17 cellular contexts compared by ENCODE assay signal in the genomic region with DNA sequence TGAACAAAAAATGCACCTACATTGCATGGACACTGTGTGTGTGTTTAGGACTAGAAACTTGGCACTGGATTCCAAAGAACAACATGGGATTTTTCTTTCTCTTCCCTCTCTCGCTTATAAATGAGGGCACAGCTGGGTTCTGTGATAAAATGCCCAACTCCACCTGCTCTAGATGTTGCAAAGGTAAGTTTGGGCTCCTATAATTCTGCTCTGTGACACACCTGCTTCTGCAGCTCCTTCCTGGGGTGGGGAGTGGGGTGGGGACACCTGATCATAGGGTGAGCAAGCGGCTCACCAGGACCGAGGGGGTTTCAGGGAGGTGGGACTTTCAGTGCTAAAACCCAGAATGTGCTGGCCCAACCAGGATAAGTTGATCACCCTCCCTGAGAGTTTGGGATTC.
DNase-seq lines count a peak whose midpoint lies in the region; ATAC-seq and TF ChIP-seq lines count a peak whose summit lies in the region.
"Had no signal": no experiment of that assay in that cellular context is flagged by ENCODE, and none has a peak within 500 bp of the region (broad histone marks: within the 10 kb centered on the region; RNA-seq: fewer than 3 reads in every experiment).

No MANE protein-coding gene starts in this region.

- H3K27ac Mint-ChIP-seq in brain = peak overlapping the region in 3 of 5 experiments; percentile 18 to 96 (median 83)
- H3K27ac Mint-ChIP-seq: GM23338, H9 had no signal

- in situ Hi-C loops in gastrocnemius medialis (cut with MboI; ENCODE audit: low sequenced_read_pairs in 4 of 4) = loop anchor here (5.0 to 10.0 kb wide), 2 partner anchors 98 to 100 kb away; no protein-coding TSS in a partner anchor
- in situ Hi-C loops in transverse colon (cut with MboI; ENCODE audit: low pct_ligation_motif_present in 1 of 4, low pct_unique_long_range_greater_than_20kb in 1 of 4, low sequenced_read_pairs in 3 of 4) = no loop called here

- no peak for TF ChIP-seq CTCF in left ventricle myocardium inferior (IDR thresholded peaks at IDR 0.05; ENCODE audit: borderline replicate concordance)
- no peak for TF ChIP-seq CTCF in brain (conservative IDR thresholded peaks at IDR 0.05)
- no peak for TF ChIP-seq CTCF in gastrocnemius medialis (IDR thresholded peaks at IDR 0.05 in 4 of 5, conservative IDR thresholded peaks at IDR 0.05 in 1 of 5)
- no peak for TF ChIP-seq CTCF in transverse colon (IDR thresholded peaks at IDR 0.05)

- H3K4me1 Mint-ChIP-seq in brain = peaks cover 39% of the 10 kb centered on the region

- TF ChIP-seq EP300 in transverse colon (IDR thresholded peaks at IDR 0.05; ENCODE audit: low read depth) = no peak

- ATAC-seq in left ventricle myocardium superior (no peak), left colon (peak; percentile 60), gastrocnemius medialis (no peak), HG03469 (IDR thresholded peaks at IDR 0.05; ENCODE audit: unreplicated experiment) (no peak)
- ATAC-seq: GM12878, GM23338, HepG2 had no signal

- no peak for DNase-seq in left ventricle myocardium inferior
- DNase-seq in left ventricle myocardium superior = no peak
- DNase-seq in left colon = peak in 1 of 2 donors; percentile 16
- DNase-seq in gastrocnemius medialis = no peak
- no peak for DNase-seq in 8988T
- no peak for DNase-seq in transverse colon
- DNase-seq: BE2C; CD4-positive, alpha-beta memory T cell; DMS79; H9 had no signal

- no peaks in the 10 kb centered on the region for H3K9me3 ChIP-seq in left ventricle myocardium inferior (replicated peaks)
- H3K9me3 ChIP-seq in gastrocnemius medialis = no peaks in the 10 kb centered on the region
- H3K9me3 ChIP-seq in transverse colon = no peaks in the 10 kb centered on the region
- H3K9me3 ChIP-seq: A549, BE2C had no signal

- H3K36me3 ChIP-seq in left ventricle myocardium inferior (no peaks in the 10 kb centered on the region), gastrocnemius medialis (no peaks in the 10 kb centered on the region), transverse colon (no peaks in the 10 kb centered on the region)
- H3K36me3 ChIP-seq: BE2C had no signal

- H3K27ac ChIP-seq in left ventricle myocardium inferior (replicated peaks) = peak overlapping the region; percentile 84
- H3K27ac ChIP-seq in gastrocnemius medialis = peak overlapping the region; percentile 69 to 89 (median 75)
- H3K27ac ChIP-seq in transverse colon = peak overlapping the region in 1 of 4 donors; percentile 29
- H3K27ac ChIP-seq: A549, C4-2B had no signal

- 33% methylated on average over 3 of the region's 3 CpGs; no CpG with 5 or more reads in 1 of the 2 donors for WGBS in transverse colon (ENCODE audit: low coverage in 1 of 2), 2 donors

- no peaks in the 10 kb centered on the region for H3K36me3 Mint-ChIP-seq in brain
- H3K36me3 Mint-ChIP-seq: CD4-positive, alpha-beta memory T cell had no signal

- H3K27me3 ChIP-seq in left ventricle myocardium inferior (ENCODE audit: low read depth) = no peaks in the 10 kb centered on the region
- no peaks in the 10 kb centered on the region for H3K27me3 ChIP-seq in gastrocnemius medialis
- no peaks in the 10 kb centered on the region for H3K27me3 ChIP-seq in transverse colon

- H3K4me3 ChIP-seq in left ventricle myocardium inferior (no peak overlapping the region), gastrocnemius medialis (no peak overlapping the region), transverse colon (no peak overlapping the region)
- H3K4me3 ChIP-seq: A549, GM12878, GM23338 had no signal

- H3K4me3 Mint-ChIP-seq in brain = no peak overlapping the region
- H3K4me3 Mint-ChIP-seq: CD4-positive, alpha-beta memory T cell; GM23338; H9 had no signal

- H3K4me1 ChIP-seq in left ventricle myocardium inferior = peaks cover 21% of the 10 kb centered on the region
- H3K4me1 ChIP-seq in gastrocnemius medialis = peaks cover 44% of the 10 kb centered on the region in 2 donors
- H3K4me1 ChIP-seq in transverse colon = peaks cover 6 to 22% (median 8%) of the 10 kb centered on the region in 4 donors
- H3K4me1 ChIP-seq: A549, BE2C had no signal

- no peak for TF ChIP-seq POLR2A in gastrocnemius medialis (IDR thresholded peaks at IDR 0.05)
- no peak for TF ChIP-seq POLR2A in transverse colon (IDR thresholded peaks at IDR 0.05)

- H3K27me3 Mint-ChIP-seq in brain = peaks cover 4% of the 10 kb centered on the region
- H3K27me3 Mint-ChIP-seq: CD4-positive, alpha-beta memory T cell had no signal

- intact Hi-C loops in left ventricle myocardium inferior (cut with micrococcal nuclease) (loop anchor here (5.0 kb wide), 1 partner anchor 100 kb away; no protein-coding TSS in a partner anchor), left ventricle myocardium superior (cut with micrococcal nuclease) (loop anchor here (10.0 kb wide), 1 partner anchor 338 kb away; no protein-coding TSS in a partner anchor), left colon (cut with DNase I, micrococcal nuclease) (no loop called here), gastrocnemius medialis (cut with DNase I; ENCODE audit: low total_unique reads) (loop anchor here (2.0 to 10.0 kb wide), 2 partner anchors 34 to 338 kb away; no protein-coding TSS in a partner anchor), transverse colon (cut with DNase I; ENCODE audit: low total_unique reads) (loop anchor here (10.0 kb wide), 1 partner anchor 578 kb away; no protein-coding TSS in a partner anchor)

- H3K9me3 Mint-ChIP-seq in brain = peaks cover 0 to 3% (median 3%) of the 10 kb centered on the region in 5 experiments
- H3K9me3 Mint-ChIP-seq: CD4-positive, alpha-beta memory T cell; H9 had no signal

Comparison
In these comparisons a context has a peak if more than half of its experiments do, and no peak if none do; other contexts are left out.
1. intact Hi-C loops: an anchor here in left ventricle myocardium inferior (5.0 kb wide), left ventricle myocardium superior (10.0 kb wide), gastrocnemius medialis (2.0 to 10.0 kb wide) and transverse colon (10.0 kb wide); none called in left colon.
2. in situ Hi-C loops: an anchor here in gastrocnemius medialis (5.0 to 10.0 kb wide); none called in transverse colon.